In genomic region chr9:114154597-114155102, GRCh38 we compare ENCODE assay signal across 8 cellular contexts. TPM values are rescaled to one million over a fixed set of nuclear protein-coding genes. Genes with fewer than 3 reads are reported as not detected.
DNase-seq lines count a peak whose midpoint lies in the region; ATAC-seq, FAIRE-seq and TF ChIP-seq lines count a peak whose summit lies in the region.

No MANE protein-coding gene starts in this region.

- TF ChIP-seq POLR2A in H54 (IDR thresholded peaks at IDR 0.05; ENCODE audit: low read depth, low read length), result no peak

- no peak for ATAC-seq in effector memory CD8-positive, alpha-beta T cell (replicated peaks)
- no peak for ATAC-seq in natural killer cell treated with Interleukin-12 subunit alpha and Interleukin-12 subunit beta and Interleukin-15 and Interleukin-18, amount 100 ng/mL, for 72 hours
- no peak for ATAC-seq in HG03045 (IDR thresholded peaks at IDR 0.05; ENCODE audit: unreplicated experiment)

- DNase-seq in BJ (ENCODE audit: low read depth) (no peak), HTR-8/SVneo (ENCODE audit: insufficient read length, low spot score) (no peak), SW 1271 (lab: John Stamatoyannopoulos, UW) (no peak), GDM1 (lab: John Stamatoyannopoulos, UW) (no peak), H54 (ENCODE audit: insufficient read length, low spot score) (no peak)
- DNase-seq in effector memory CD8-positive, alpha-beta T cell, result no peak
- no peak for DNase-seq in natural killer cell treated with Interleukin-12 subunit alpha and Interleukin-12 subunit beta and Interleukin-15 and Interleukin-18, amount 100 ng/mL, for 72 hours (ENCODE audit: low spot score)

- POLR2A ChIA-PET in BJ (lab: Charles Lee), result interaction anchor here (0.6 kb wide), 1 partner anchor 9 kb away, joined by 3 read pairs; no protein-coding TSS in a partner anchor

- peak overlapping the region; percentile 32; the same call in 1 of the 2 replicates for H3K4me3 ChIP-seq in BJ (ENCODE audit: low read depth, low read length)

- no peak for TF ChIP-seq CTCF in BJ (IDR thresholded peaks at IDR 0.05; ENCODE audit: insufficient read depth, low read depth, low read length)

- H3K36me3 Mint-ChIP-seq in effector memory CD8-positive, alpha-beta T cell (ENCODE audit: insufficient read depth), result peaks cover 10% of the 10 kb centered on the region
- no peaks in the 10 kb centered on the region for H3K36me3 Mint-ChIP-seq in natural killer cell treated with Interleukin-12 subunit alpha and Interleukin-12 subunit beta and Interleukin-15 and Interleukin-18, amount 100 ng/mL, for 72 hours

- CTCF ChIA-PET in BJ (lab: Yijun Ruan, JAX), result interaction anchor here (0.6 to 7.9 kb wide), 37 partner anchors 8 to 143 kb away, joined by 3 to 73 read pairs (median 6); no protein-coding TSS in a partner anchor

- H3K4me1 Mint-ChIP-seq in effector memory CD8-positive, alpha-beta T cell (ENCODE audit: low read depth in 2 of 2), result peaks cover 11 to 16% of the 10 kb centered on the region in 2 donors
- peaks cover 10 to 17% of the 10 kb centered on the region in 2 donors for H3K4me1 Mint-ChIP-seq in natural killer cell treated with Interleukin-12 subunit alpha and Interleukin-12 subunit beta and Interleukin-15 and Interleukin-18, amount 100 ng/mL, for 72 hours (ENCODE audit: low read depth in 2 of 2)

- no peak overlapping the region for H3K27ac Mint-ChIP-seq in effector memory CD8-positive, alpha-beta T cell
- H3K27ac Mint-ChIP-seq in natural killer cell treated with Interleukin-12 subunit alpha and Interleukin-12 subunit beta and Interleukin-15 and Interleukin-18, amount 100 ng/mL, for 72 hours, result no peak overlapping the region

- H3K36me3 ChIP-seq in BJ (ENCODE audit: control insufficient read depth, insufficient read depth, low read length), result no peaks in the 10 kb centered on the region

- H3K27me3 Mint-ChIP-seq in effector memory CD8-positive, alpha-beta T cell, result peaks cover 62 to 70% of the 10 kb centered on the region in 2 donors
- peaks cover 38 to 52% of the 10 kb centered on the region in 2 donors for H3K27me3 Mint-ChIP-seq in natural killer cell treated with Interleukin-12 subunit alpha and Interleukin-12 subunit beta and Interleukin-15 and Interleukin-18, amount 100 ng/mL, for 72 hours

- H3K4me3 Mint-ChIP-seq in effector memory CD8-positive, alpha-beta T cell, result peak overlapping the region; percentile 56 to 70
- peak overlapping the region; percentile 64 for H3K4me3 Mint-ChIP-seq in natural killer cell treated with Interleukin-12 subunit alpha and Interleukin-12 subunit beta and Interleukin-15 and Interleukin-18, amount 100 ng/mL, for 72 hours

- peaks cover 12% of the 10 kb centered on the region for H3K27me3 ChIP-seq in BJ (ENCODE audit: control insufficient read depth, insufficient read depth, low read length)

- H3K9me3 Mint-ChIP-seq in effector memory CD8-positive, alpha-beta T cell, result no peaks in the 10 kb centered on the region
- H3K9me3 Mint-ChIP-seq in natural killer cell treated with Interleukin-12 subunit alpha and Interleukin-12 subunit beta and Interleukin-15 and Interleukin-18, amount 100 ng/mL, for 72 hours, result no peaks in the 10 kb centered on the region

- peak; percentile 31 for FAIRE-seq in HTR-8/SVneo (lab: Jason Lieb, UNC)
- no peak for FAIRE-seq in H54 (lab: Jason Lieb, UNC)

RNA-seq across cellular contexts. Expression of gene COL27A1, which starts 0.7 kb away (rescaled TPM):
- polyA plus RNA-seq in BJ (2011; rRNA removed), result 11.6 and 16.6 TPM in 2 replicates
- polyA minus RNA-seq in BJ (2011; rRNA and poly(A)+ RNA removed), result 14.0 and 14.3 TPM in 2 replicates
- 1 to 10 TPM; 1.5 to 1.6 TPM for total RNA-seq in natural killer cell treated with Interleukin-12 subunit alpha and Interleukin-12 subunit beta and Interleukin-15 and Interleukin-18, amount 100 ng/mL, for 72 hours

RNA-seq across cellular contexts. Expression of gene KIF12, which starts 55.6 kb away (rescaled TPM):
- 0.07 TPM in 2 replicates for polyA plus RNA-seq in BJ (2011; rRNA removed)
- polyA minus RNA-seq in BJ (2011; rRNA and poly(A)+ RNA removed), result not detected in 2 replicates
- total RNA-seq in natural killer cell treated with Interleukin-12 subunit alpha and Interleukin-12 subunit beta and Interleukin-15 and Interleukin-18, amount 100 ng/mL, for 72 hours, result not detected
